Comparison of ENCODE assay signal across 20 cellular contexts in the genomic region with DNA sequence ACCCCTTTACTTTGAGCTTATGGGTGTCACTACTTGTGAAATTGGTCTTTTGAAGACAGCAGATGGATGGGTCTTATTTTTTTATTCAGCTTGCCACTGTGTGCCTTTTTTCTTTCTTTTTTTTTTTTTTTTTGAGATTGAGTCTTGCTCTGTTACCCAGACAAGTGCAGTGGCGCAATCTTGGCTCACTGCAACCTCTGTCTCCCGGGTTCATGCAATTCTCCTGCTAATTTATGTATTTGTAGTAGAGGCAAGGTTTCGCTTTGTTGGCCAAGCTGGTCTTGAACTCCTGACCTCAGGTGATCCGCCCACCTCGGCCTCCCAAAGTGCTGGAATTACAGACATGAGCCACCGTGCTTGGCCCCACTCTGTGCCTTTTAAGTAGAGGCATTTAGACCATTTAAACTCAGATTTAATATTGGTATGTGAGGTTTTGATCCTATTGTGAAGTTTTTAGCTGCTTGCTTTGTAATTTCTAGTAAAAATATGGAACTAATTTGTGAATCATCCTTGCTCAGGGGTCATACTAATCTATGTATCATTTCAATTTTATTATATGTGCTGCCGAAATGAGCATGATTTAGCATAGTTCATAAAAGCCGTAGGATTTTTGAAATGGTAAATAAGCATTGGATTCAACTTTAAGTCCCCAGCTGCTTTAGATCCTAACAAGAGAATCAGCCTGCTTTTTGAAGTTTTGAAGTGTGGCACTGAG.
"Had no signal": no experiment of that assay in that cellular context is flagged by ENCODE, and none has a peak within 500 bp of the region (broad histone marks: within the 10 kb centered on the region; RNA-seq: fewer than 3 reads in every experiment).

No MANE protein-coding gene starts in this region.

- H3K4me1 ChIP-seq: ascending aorta, esophagus squamous epithelium, gastroesophageal sphincter, heart right ventricle, pancreas, right lobe of liver, stomach, testis, upper lobe of right lung had no signal

- H3K27me3 ChIP-seq: ascending aorta, esophagus squamous epithelium, gastroesophageal sphincter, heart right ventricle, neutrophil, pancreas, right lobe of liver, stomach, testis, upper lobe of right lung had no signal

- H3K9me3 ChIP-seq: ascending aorta, neutrophil, pancreas, right lobe of liver, testis, upper lobe of right lung had no signal

- H3K4me3 ChIP-seq: ascending aorta, esophagus squamous epithelium, gastroesophageal sphincter, heart right ventricle, lung, pancreas, right lobe of liver, stomach, testis, upper lobe of right lung had no signal

- H3K36me3 ChIP-seq: ascending aorta, esophagus squamous epithelium, gastroesophageal sphincter, heart right ventricle, neutrophil, pancreas, right lobe of liver, stomach, upper lobe of right lung had no signal

- DNase-seq: activated CD4-positive, alpha-beta T cell treated with anti-CD3 and anti-CD28 coated beads, Interleukin-2, amount 50 U/mL, for 1 hour; activated CD8-positive, alpha-beta memory T cell treated with anti-CD3 and anti-CD28 coated beads, Interleukin-2, amount 50 U/mL, for 4 hours; activated naive CD4-positive, alpha-beta T cell treated with anti-CD3 and anti-CD28 coated beads, Interleukin-2, amount 10 ng/mL, durations not matched to agents 7 days and 5 days; activated naive CD8-positive, alpha-beta T cell treated with anti-CD3 and anti-CD28 coated beads, Interleukin-2, amount 50 U/mL, for 24 hours; activated T-cell treated with anti-CD3 and anti-CD28 coated beads, Interleukin-2, amount 50 U/mL, for 4 hours; cerebellar nuclear complex; effector CD8-positive, alpha-beta T cell; esophagus squamous epithelium; heart right ventricle; immature natural killer cell; pancreas; right lobe of liver; stimulated activated CD4-positive, alpha-beta T cell treated with anti-CD3 and anti-CD28 coated beads, Interleukin-4, amount 100 ng/mL, for 24 hours; stomach; testis; upper lobe of right lung had no signal

- H3K27ac ChIP-seq: ascending aorta, esophagus squamous epithelium, gastroesophageal sphincter, heart right ventricle, neutrophil, pancreas, right lobe of liver, stomach, testis, upper lobe of right lung had no signal
